ENCODE assay signal across 8 cellular contexts in the genomic region with DNA sequence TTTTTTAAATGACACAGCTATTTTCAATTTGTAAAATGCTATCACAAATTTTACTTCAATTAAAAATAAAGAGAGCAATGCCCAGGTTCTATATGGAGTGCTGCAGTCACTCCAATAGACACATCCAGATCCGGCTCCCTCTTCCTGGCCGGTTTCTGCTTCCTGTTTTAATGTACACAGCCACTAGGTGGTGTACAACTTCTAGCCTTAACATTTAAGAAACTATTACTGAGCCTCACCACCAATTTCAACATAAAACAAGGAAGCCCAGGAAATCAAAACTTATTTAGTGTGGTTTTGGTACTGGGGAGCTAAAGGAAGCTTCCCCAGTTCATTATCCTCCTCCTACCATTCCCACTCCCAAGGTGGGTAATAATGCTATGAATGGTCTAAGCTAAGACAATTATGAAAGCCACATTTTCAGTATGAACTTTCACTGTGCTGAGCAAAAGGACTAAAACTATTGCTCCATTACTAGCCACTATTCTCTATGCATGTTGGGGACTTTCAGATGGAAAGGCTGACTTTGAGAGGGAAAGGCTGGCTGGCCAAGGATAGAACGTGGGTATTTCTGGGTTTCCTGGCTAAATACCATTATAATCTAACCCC.
A peak's percentile ranks its signal among the peaks of the same experiment; 100 is the strongest.
DNase-seq lines count a peak whose midpoint lies in the region; ATAC-seq, FAIRE-seq and TF ChIP-seq lines count a peak whose summit lies in the region.

No MANE protein-coding gene starts in this region.

- no peak for ATAC-seq in HG03095 (IDR thresholded peaks at IDR 0.05; ENCODE audit: unreplicated experiment)

- no peak overlapping the region for H3K27ac ChIP-seq in SU-DHL-6 (ENCODE audit: low read depth, low read length)

- H3K4me3 ChIP-seq in SU-DHL-6 (ENCODE audit: insufficient read depth, low read length, poor library complexity, severe bottlenecking) = no peak overlapping the region

- no peaks in the 10 kb centered on the region for H3F3A ChIP-seq in SU-DHL-6 (ENCODE audit: insufficient read depth)

- no peak overlapping the region for H3K4me2 ChIP-seq in SU-DHL-6 (ENCODE audit: low read depth, low read length, poor library complexity, severe bottlenecking)

- FAIRE-seq in A204.1 (lab: Jason Lieb, UNC) = peak; percentile 88

- H2AFZ ChIP-seq in SU-DHL-6 (ENCODE audit: low read depth, low read length, severe bottlenecking) = no peak overlapping the region

- DNase-seq in NCI-H146 (lab: John Stamatoyannopoulos, UW) (peak; percentile 58), T47D (ENCODE audit: low read depth in 1 of 2, low spot score in 1 of 2) (peak; percentile 32 to 89), iris pigment epithelial cell (ENCODE audit: low read depth) (peak; percentile 83)
- peak; percentile 29 to 37 for DNase-seq in stimulated activated CD4-positive, alpha-beta T cell treated with anti-CD3 and anti-CD28 coated beads, Interleukin-2, amount 100 ng/mL, for 24 hours

- H3K9me2 ChIP-seq in SU-DHL-6 (replicated peaks; ENCODE audit: insufficient read depth, low read length) = no peaks in the 10 kb centered on the region

- H3K27me3 ChIP-seq in SU-DHL-6 (ENCODE audit: low read length) = no peaks in the 10 kb centered on the region

- H3K9me3 ChIP-seq in SU-DHL-6 (ENCODE audit: insufficient read depth, low read length) = no peaks in the 10 kb centered on the region

- H3K36me3 ChIP-seq in SU-DHL-6 (ENCODE audit: low read length) = no peaks in the 10 kb centered on the region

- H3K79me2 ChIP-seq in SU-DHL-6 (ENCODE audit: insufficient read depth, low read length) = no peaks in the 10 kb centered on the region

- peak; percentile 66 for TF ChIP-seq CTCF in GM12872 (IDR thresholded peaks at IDR 0.05; ENCODE audit: insufficient read depth, low read depth, low read length)
- TF ChIP-seq CTCF in SU-DHL-6 (IDR thresholded peaks at IDR 0.05; ENCODE audit: insufficient read depth, low read length, poor library complexity, severe bottlenecking) = peak; percentile 59

- in situ Hi-C loops in T47D (cut with HindIII; ENCODE audit: low pct_unique_long_range_greater_than_20kb, low sequenced_read_pairs) = no loop called here

- H3K9ac ChIP-seq in SU-DHL-6 (ENCODE audit: low read length) = no peak overlapping the region

- H4K20me1 ChIP-seq in SU-DHL-6 (ENCODE audit: low read depth, low read length) = no peaks in the 10 kb centered on the region

Comparison
In these comparisons a context has a peak if more than half of its experiments do, and no peak if none do; other contexts are left out.
1. DNase-seq: peak in every context shown above with its lines; median percentile 83 in iris pigment epithelial cell; 60 in T47D; 58 in NCI-H146; 33 in stimulated activated CD4-positive, alpha-beta T cell treated with anti-CD3 and anti-CD28 coated beads, Interleukin-2, amount 100 ng/mL, for 24 hours.